Comparison of ENCODE assay signal across 14 cellular contexts in the genomic region with DNA sequence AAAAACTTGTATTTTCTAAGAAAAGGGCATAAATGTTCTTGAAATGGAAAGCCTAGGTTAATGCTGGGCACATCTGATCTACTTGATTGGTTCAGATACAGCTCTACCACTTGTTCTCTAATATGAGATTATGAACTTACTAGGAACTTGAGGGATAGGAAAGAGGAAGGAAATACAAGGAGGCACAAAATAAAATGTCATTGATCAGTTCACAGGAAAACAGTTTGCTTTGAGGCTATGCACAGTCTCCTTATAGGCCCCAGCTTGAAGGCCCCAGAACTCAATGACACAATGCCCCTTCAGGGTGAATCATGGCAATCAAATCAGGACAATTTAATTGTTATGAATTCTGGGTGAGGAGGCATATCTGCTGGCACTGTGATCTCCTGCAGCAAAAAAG. TPM values are rescaled to one million over a fixed set of nuclear protein-coding genes. Genes with fewer than 3 reads are reported as not detected.
DNase-seq lines count a peak whose midpoint lies in the region; ATAC-seq and TF ChIP-seq lines count a peak whose summit lies in the region.
"Had no signal": no experiment of that assay in that cellular context is flagged by ENCODE, and none has a peak within 500 bp of the region (broad histone marks: within the 10 kb centered on the region; RNA-seq: fewer than 3 reads in every experiment).

No MANE protein-coding gene starts in this region.

- ATAC-seq in activated CD8-positive, alpha-beta T cell treated with anti-CD3 and anti-CD28 coated beads for 36 hours = no peak
- ATAC-seq in lower lobe of right lung = no peak
- peak; percentile 89 to 94 for ATAC-seq in stimulated activated naive B cell treated with anti-CD40 and anti-IgM and Interleukin-4, amounts not matched to agents 10 μg/mL and 1 μg/mL and 100 μg/mL, for 72 hours (replicated peaks)
- ATAC-seq: natural killer cell, right lobe of liver had no signal

- peak overlapping the region; percentile 3 for H3K27ac Mint-ChIP-seq in activated CD8-positive, alpha-beta T cell treated with anti-CD3 and anti-CD28 coated beads for 36 hours
- H3K27ac Mint-ChIP-seq in stimulated activated naive B cell treated with anti-CD40 and anti-IgM and Interleukin-4, amounts not matched to agents 10 μg/mL and 1 μg/mL and 100 μg/mL, for 72 hours = peak overlapping the region; percentile 53
- H3K27ac Mint-ChIP-seq: activated CD4-positive, alpha-beta T cell treated with anti-CD3 and anti-CD28 coated beads, Interleukin-2, amount 10 ng/mL, durations not matched to agents 24 days and 14 days; natural killer cell had no signal

- CTCF ChIA-PET in activated CD8-positive, alpha-beta T cell treated with anti-CD3 and anti-CD28 coated beads for 36 hours (lab: Charles Lee) = interaction anchor here (0.8 to 2.1 kb wide), 7 partner anchors 10 to 46 kb away, joined by 3 to 6 read pairs (median 4); partner anchors contain the start of gene NXPH3

- H3K9me3 Mint-ChIP-seq in activated CD8-positive, alpha-beta T cell treated with anti-CD3 and anti-CD28 coated beads for 36 hours = no peaks in the 10 kb centered on the region
- no peaks in the 10 kb centered on the region for H3K9me3 Mint-ChIP-seq in stimulated activated naive B cell treated with anti-CD40 and anti-IgM and Interleukin-4, amounts not matched to agents 10 μg/mL and 1 μg/mL and 100 μg/mL, for 72 hours
- H3K9me3 Mint-ChIP-seq: activated CD4-positive, alpha-beta T cell treated with anti-CD3 and anti-CD28 coated beads, Interleukin-2, amount 10 ng/mL, durations not matched to agents 24 days and 14 days; natural killer cell had no signal

- peaks cover 35% of the 10 kb centered on the region for H3K36me3 Mint-ChIP-seq in activated CD8-positive, alpha-beta T cell treated with anti-CD3 and anti-CD28 coated beads for 36 hours (ENCODE audit: low read depth)
- peaks cover 31 to 53% of the 10 kb centered on the region in 2 donors for H3K36me3 Mint-ChIP-seq in stimulated activated naive B cell treated with anti-CD40 and anti-IgM and Interleukin-4, amounts not matched to agents 10 μg/mL and 1 μg/mL and 100 μg/mL, for 72 hours

- peaks cover 98% of the 10 kb centered on the region for H3K36me3 ChIP-seq in lower lobe of right lung
- H3K36me3 ChIP-seq in brain microvascular endothelial cell (replicated peaks) = peaks cover 25% of the 10 kb centered on the region

- POLR2A ChIA-PET in activated CD8-positive, alpha-beta T cell treated with anti-CD3 and anti-CD28 coated beads for 36 hours (lab: Charles Lee) = no interaction called here

- in situ Hi-C loops in KBM-7 (cut with MboI; ENCODE audit: low pct_unique_long_range_greater_than_20kb, low sequenced_read_pairs) = no loop called here
- in situ Hi-C loops in brain microvascular endothelial cell (cut with HindIII; ENCODE audit: low pct_ligation_motif_present, low sequenced_read_pairs) = no loop called here

- H3K4me1 ChIP-seq in lower lobe of right lung = peaks cover 26% of the 10 kb centered on the region
- H3K4me1 ChIP-seq: right lobe of liver had no signal

- TF ChIP-seq CTCF in activated CD8-positive, alpha-beta T cell treated with anti-CD3 and anti-CD28 coated beads for 36 hours (IDR thresholded peaks at IDR 0.05) = no peak
- TF ChIP-seq CTCF in lower lobe of right lung (IDR thresholded peaks at IDR 0.05) (no peak), brain microvascular endothelial cell (IDR thresholded peaks at IDR 0.05; ENCODE audit: low read depth, low read length, missing control alignments) (no peak)

- H3K27ac ChIP-seq in lower lobe of right lung (peak overlapping the region; percentile 15), brain microvascular endothelial cell (no peak overlapping the region)
- H3K27ac ChIP-seq: right lobe of liver had no signal

- peaks cover 2% of the 10 kb centered on the region for H3K4me1 Mint-ChIP-seq in activated CD8-positive, alpha-beta T cell treated with anti-CD3 and anti-CD28 coated beads for 36 hours (ENCODE audit: low read depth)
- peaks cover 11 to 33% of the 10 kb centered on the region in 2 donors for H3K4me1 Mint-ChIP-seq in stimulated activated naive B cell treated with anti-CD40 and anti-IgM and Interleukin-4, amounts not matched to agents 10 μg/mL and 1 μg/mL and 100 μg/mL, for 72 hours
- H3K4me1 Mint-ChIP-seq: natural killer cell had no signal

- no peak overlapping the region for H3K4me3 ChIP-seq in lower lobe of right lung
- no peak overlapping the region for H3K4me3 ChIP-seq in brain microvascular endothelial cell (ENCODE audit: low read depth, low read length)
- H3K4me3 ChIP-seq: right lobe of liver had no signal

- H3K4me3 Mint-ChIP-seq in activated CD8-positive, alpha-beta T cell treated with anti-CD3 and anti-CD28 coated beads for 36 hours = no peak overlapping the region
- H3K4me3 Mint-ChIP-seq in stimulated activated naive B cell treated with anti-CD40 and anti-IgM and Interleukin-4, amounts not matched to agents 10 μg/mL and 1 μg/mL and 100 μg/mL, for 72 hours = peak overlapping the region; percentile 1 to 55
- H3K4me3 Mint-ChIP-seq: activated CD4-positive, alpha-beta T cell treated with anti-CD3 and anti-CD28 coated beads, Interleukin-2, amount 10 ng/mL, durations not matched to agents 24 days and 14 days; natural killer cell had no signal

- H3K27me3 ChIP-seq in lower lobe of right lung (ENCODE audit: low read depth) (no peaks in the 10 kb centered on the region), brain microvascular endothelial cell (replicated peaks) (no peaks in the 10 kb centered on the region)
- H3K27me3 ChIP-seq: right lobe of liver had no signal

- DNase-seq in KBM-7 (peak; percentile 62), lower lobe of right lung (no peak), retina (no peak), NCI-H2107 (lab: John Stamatoyannopoulos, UW) (no peak), brain microvascular endothelial cell (no peak)
- no peak for DNase-seq in activated CD8-positive, alpha-beta T cell treated with anti-CD3 and anti-CD28 coated beads for 36 hours
- DNase-seq in stimulated activated naive B cell treated with anti-CD40 and anti-IgM and Interleukin-4, amounts not matched to agents 10 μg/mL and 1 μg/mL and 100 μg/mL, for 72 hours = no peak
- DNase-seq: activated CD4-positive, alpha-beta T cell treated with anti-CD3 and anti-CD28 coated beads, Interleukin-2, amount 10 ng/mL, durations not matched to agents 24 days and 14 days; natural killer cell; NCI-H2029 treated with DMSO at 0.1 percent for 48 hours; NCI-H524; right lobe of liver; stimulated activated CD4-positive, alpha-beta T cell treated with anti-CD3 and anti-CD28 coated beads, Interleukin-4, amount 100 ng/mL, for 1 hour; trophoblast cell had no signal

- no peaks in the 10 kb centered on the region for H3K27me3 Mint-ChIP-seq in activated CD8-positive, alpha-beta T cell treated with anti-CD3 and anti-CD28 coated beads for 36 hours
- H3K27me3 Mint-ChIP-seq in stimulated activated naive B cell treated with anti-CD40 and anti-IgM and Interleukin-4, amounts not matched to agents 10 μg/mL and 1 μg/mL and 100 μg/mL, for 72 hours = no peaks in the 10 kb centered on the region
- H3K27me3 Mint-ChIP-seq: activated CD4-positive, alpha-beta T cell treated with anti-CD3 and anti-CD28 coated beads, Interleukin-2, amount 10 ng/mL, durations not matched to agents 24 days and 14 days had no signal

- no peaks in the 10 kb centered on the region for H3K9me3 ChIP-seq in lower lobe of right lung
- H3K9me3 ChIP-seq: right lobe of liver had no signal

- intact Hi-C loops in activated CD8-positive, alpha-beta T cell treated with anti-CD3 and anti-CD28 coated beads for 36 hours (cut with micrococcal nuclease) = no loop called here
- intact Hi-C loops in lower lobe of right lung (cut with DNase I) = no loop called here

RNA-seq across cellular contexts. Expression of gene NXPH3, which starts 27.1 kb away (rescaled TPM):
- under 1 TPM; 0.20 to 0.29 TPM for total RNA-seq in activated CD8-positive, alpha-beta T cell treated with anti-CD3 and anti-CD28 coated beads for 36 hours
- total RNA-seq in lower lobe of right lung = 4.5 TPM
- total RNA-seq: activated CD4-positive, alpha-beta T cell treated with anti-CD3 and anti-CD28 coated beads, Interleukin-2, amount 10 ng/mL, durations not matched to agents 24 days and 14 days; natural killer cell had no signal

Comparison
In these comparisons a context has a peak if more than half of its experiments do, and no peak if none do; other contexts are left out.
1. ATAC-seq: peak in stimulated activated naive B cell treated with anti-CD40 and anti-IgM and Interleukin-4, amounts not matched to agents 10 μg/mL and 1 μg/mL and 100 μg/mL, for 72 hours (2 of 2); none in activated CD8-positive, alpha-beta T cell treated with anti-CD3 and anti-CD28 coated beads for 36 hours (single experiment) and lower lobe of right lung (0 of 2).